13 cellular contexts compared by ENCODE assay signal in genomic region chr15:78726870-78727551, GRCh38.
A peak's percentile ranks its signal among the peaks of the same experiment; 100 is the strongest.
DNase-seq lines count a peak whose midpoint lies in the region; ATAC-seq, FAIRE-seq and TF ChIP-seq lines count a peak whose summit lies in the region.
"Had no signal": no experiment of that assay in that cellular context is flagged by ENCODE, and none has a peak within 500 bp of the region (broad histone marks: within the 10 kb centered on the region; RNA-seq: fewer than 3 reads in every experiment).

No MANE protein-coding gene starts in this region.

- H3K9me3 ChIP-seq in mammary epithelial cell (replicated peaks; ENCODE audit: insufficient read depth, low read length) (no peaks in the 10 kb centered on the region), transverse colon (no peaks in the 10 kb centered on the region)
- H3K9me3 ChIP-seq: esophagus squamous epithelium, tibial artery had no signal

- H3K9ac ChIP-seq in mammary epithelial cell (ENCODE audit: insufficient read depth, low read length) = no peak overlapping the region

- DNase-seq in stimulated activated CD4-positive, alpha-beta T cell treated with anti-CD3 and anti-CD28 coated beads, Interleukin-1b, Interleukin-23, amount 100 ng/mL, for 48 hours = peak; percentile 40
- no peak for DNase-seq in stimulated activated CD4-positive, alpha-beta T cell treated with anti-CD3 and anti-CD28 coated beads, Interleukin-4, amount 100 ng/mL, for 1 hour
- DNase-seq in NCI-H226 (peak; percentile 79), mammary epithelial cell (peak; percentile 26), transverse colon (peak; percentile 33), H54 (ENCODE audit: insufficient read length, low spot score) (no peak)
- DNase-seq: esophagus squamous epithelium; stimulated activated CD4-positive, alpha-beta T cell treated with anti-CD3 and anti-CD28 coated beads, Interleukin-12 subunit alpha, Interleukin-12 subunit beta, amount 100 ng/mL, for 4 hours; tibial artery had no signal

- H3K4me1 ChIP-seq in mammary epithelial cell (ENCODE audit: insufficient read depth, low read length) (no peaks in the 10 kb centered on the region), transverse colon (no peaks in the 10 kb centered on the region)
- H3K4me1 ChIP-seq: esophagus squamous epithelium, tibial artery had no signal

- TF ChIP-seq CTCF in mammary epithelial cell (conservative IDR thresholded peaks at IDR 0.05 in 1 of 2, IDR thresholded peaks at IDR 0.05 in 1 of 2; ENCODE audit: extremely low read depth in 1 of 2, insufficient read depth in 1 of 2, low read depth in 1 of 2, low read length in 2 of 2) (no peak), transverse colon (IDR thresholded peaks at IDR 0.05) (no peak)

- no peak for FAIRE-seq in H54 (lab: Jason Lieb, UNC)

- H3K27me3 ChIP-seq in mammary epithelial cell (ENCODE audit: insufficient read depth, low read length) (no peaks in the 10 kb centered on the region), transverse colon (no peaks in the 10 kb centered on the region)
- H3K27me3 ChIP-seq: esophagus squamous epithelium, tibial artery had no signal

- H3K27ac ChIP-seq in mammary epithelial cell (ENCODE audit: insufficient read depth, low read depth, low read length) (no peak overlapping the region), transverse colon (no peak overlapping the region)
- H3K27ac ChIP-seq: esophagus squamous epithelium, HL-60, SK-N-MC, tibial artery had no signal

- dilution Hi-C loops in mammary epithelial cell (cut with HindIII; ENCODE audit: low sequenced_read_pairs) = no loop called here

- intact Hi-C loops in mammary epithelial cell (cut with micrococcal nuclease) (no loop called here), transverse colon (cut with DNase I; ENCODE audit: low total_unique reads) (no loop called here)

- H3K79me2 ChIP-seq in mammary epithelial cell (ENCODE audit: insufficient read depth, low read length) = no peaks in the 10 kb centered on the region

- no peak for TF ChIP-seq POLR2A in transverse colon (IDR thresholded peaks at IDR 0.05)
- TF ChIP-seq POLR2A in H54 (IDR thresholded peaks at IDR 0.05; ENCODE audit: low read depth, low read length) = no peak

- no peak for ATAC-seq in GM21423 (IDR thresholded peaks at IDR 0.05; ENCODE audit: unreplicated experiment)
- ATAC-seq in GM21786 (IDR thresholded peaks at IDR 0.05; ENCODE audit: unreplicated experiment) = no peak

- H3K4me3 ChIP-seq in mammary epithelial cell (replicated peaks in 1 of 3; ENCODE audit: insufficient read depth in 1 of 3, low read depth in 2 of 3, low read length in 3 of 3) (no peak overlapping the region), transverse colon (no peak overlapping the region)
- H3K4me3 ChIP-seq: esophagus squamous epithelium, SK-N-MC, tibial artery had no signal

- in situ Hi-C loops in mammary epithelial cell (cut with MboI; ENCODE audit: low sequenced_read_pairs in 2 of 2) (no loop called here), transverse colon (cut with MboI; ENCODE audit: low pct_ligation_motif_present in 1 of 4, low pct_unique_long_range_greater_than_20kb in 1 of 4, low sequenced_read_pairs in 3 of 4) (loop anchor here in 1 of 4 donors (25.0 kb wide), 1 partner anchor 790 kb away; no protein-coding TSS in a partner anchor)

- TF ChIP-seq EP300 in transverse colon (IDR thresholded peaks at IDR 0.05; ENCODE audit: low read depth) = no peak

- WGBS in mammary epithelial cell (ENCODE audit: low coverage, missing lambda C conversion rate) = 90% methylated on average over 8 of the region's 14 CpGs
- WGBS in transverse colon (ENCODE audit: low coverage in 1 of 2), 2 donors = 70 to 78% methylated on average over 2 to 14 of the region's 14 CpGs

- H3K36me3 ChIP-seq in mammary epithelial cell (ENCODE audit: insufficient read depth, low read length) = no peaks in the 10 kb centered on the region
- no peaks in the 10 kb centered on the region for H3K36me3 ChIP-seq in transverse colon
- H3K36me3 ChIP-seq: esophagus squamous epithelium, tibial artery had no signal

- no TSS peak for BruUV-seq in mammary epithelial cell (replicated peaks; lab: Mats Ljungman, UMichigan)

- no peak overlapping the region for H3K4me2 ChIP-seq in mammary epithelial cell (ENCODE audit: insufficient read depth, low read depth, low read length)

- H2AFZ ChIP-seq in mammary epithelial cell (ENCODE audit: low read depth, low read length) = no peak overlapping the region

- H4K20me1 ChIP-seq in mammary epithelial cell (ENCODE audit: insufficient read depth, low read length) = no peaks in the 10 kb centered on the region

- CTCF ChIA-PET in mammary epithelial cell (lab: Charles Lee; ENCODE audit: low non-redundant PET) = no interaction called here

Comparison
In these comparisons a context has a peak if more than half of its experiments do, and no peak if none do; other contexts are left out.
1. DNase-seq: peak in stimulated activated CD4-positive, alpha-beta T cell treated with anti-CD3 and anti-CD28 coated beads, Interleukin-1b, Interleukin-23, amount 100 ng/mL, for 48 hours (single experiment), NCI-H226 (single experiment), mammary epithelial cell (single experiment) and transverse colon (single experiment); none in stimulated activated CD4-positive, alpha-beta T cell treated with anti-CD3 and anti-CD28 coated beads, Interleukin-4, amount 100 ng/mL, for 1 hour (single experiment) and H54 (single experiment).